In the genomic region with DNA sequence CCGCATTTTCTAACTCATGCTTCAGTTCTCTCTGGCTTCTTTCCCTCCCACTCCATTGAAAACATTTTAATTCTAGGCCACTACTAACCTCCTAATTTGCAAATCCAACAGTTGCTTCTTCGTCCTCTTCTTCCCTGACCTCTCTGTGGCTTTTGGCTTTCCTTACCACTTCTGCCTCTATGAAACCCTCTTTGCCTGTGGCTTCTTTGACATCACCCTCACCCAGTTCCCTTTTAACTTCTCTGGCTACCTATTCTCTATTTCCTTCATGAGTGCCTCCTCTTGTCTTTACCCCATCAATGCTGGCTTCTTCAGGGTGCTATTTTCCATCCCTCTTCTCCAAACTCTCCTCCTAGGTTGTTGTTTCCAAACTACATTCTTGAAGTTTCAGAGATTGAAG, we compare ENCODE assay signal across 20 cellular contexts.
"Had no signal": no experiment of that assay in that cellular context is flagged by ENCODE, and none has a peak within 500 bp of the region (broad histone marks: within the 10 kb centered on the region; RNA-seq: fewer than 3 reads in every experiment).

No MANE protein-coding gene starts in this region.

- H2AFZ ChIP-seq: hepatocyte had no signal

- H3K27me3 ChIP-seq: dorsolateral prefrontal cortex, right lobe of liver, suprapubic skin, thyroid gland had no signal

- H3K9me3 ChIP-seq: left ventricle myocardium inferior, lower lobe of right lung, psoas muscle, right lobe of liver, suprapubic skin, thyroid gland had no signal

- H3K4me3 ChIP-seq: dorsolateral prefrontal cortex, hepatocyte, left ventricle myocardium inferior, lower lobe of right lung, psoas muscle, right lobe of liver, suprapubic skin, thyroid gland had no signal

- FAIRE-seq: kidney, urothelium cell line had no signal

- H3K27ac ChIP-seq: dorsolateral prefrontal cortex, hepatocyte, left ventricle myocardium inferior, lower lobe of right lung, psoas muscle, right lobe of liver, suprapubic skin, thyroid gland had no signal

- H3K4me2 ChIP-seq: hepatocyte had no signal

- H3K36me3 ChIP-seq: left ventricle myocardium inferior, lower lobe of right lung, right lobe of liver, suprapubic skin, thyroid gland had no signal

- DNase-seq: dorsolateral prefrontal cortex; effector CD8-positive, alpha-beta T cell; foreskin melanocyte; head of caudate nucleus; kidney; left cardiac atrium; left ventricle myocardium inferior; lower lobe of right lung; psoas muscle; retina; right lobe of liver; stimulated activated CD4-positive, alpha-beta T cell treated with anti-CD3 and anti-CD28 coated beads, Interleukin-4, amount 100 ng/mL, for 1 hour; stimulated activated CD8-positive, alpha-beta memory T cell treated with anti-CD3 and anti-CD28 coated beads, Interleukin-4, amount 100 ng/mL, for 48 hours; stimulated activated naive CD8-positive, alpha-beta T cell treated with anti-CD3 and anti-CD28 coated beads, Interleukin-15, Interleukin-2, amounts not matched to agents 100 U/mL and 50 U/mL, for 24 hours; thyroid gland had no signal

- ATAC-seq: left cardiac atrium; lower lobe of right lung; natural killer cell treated with Interleukin-12 subunit alpha and Interleukin-12 subunit beta and Interleukin-15 and Interleukin-18, amount 100 ng/mL, for 72 hours; psoas muscle; right lobe of liver; stimulated activated effector memory CD8-positive, alpha-beta T cell treated with anti-CD3 and anti-CD28 coated beads, Interleukin-12 subunit alpha, Interleukin-12 subunit beta, amount 100 ng/mL, for 72 hours; stimulated activated naive CD8-positive, alpha-beta T cell treated with anti-CD3 and anti-CD28 coated beads, Interleukin-15, Interleukin-2, amounts not matched to agents 100 U/mL and 50 U/mL, for 24 hours had no signal
